In the genomic region with DNA sequence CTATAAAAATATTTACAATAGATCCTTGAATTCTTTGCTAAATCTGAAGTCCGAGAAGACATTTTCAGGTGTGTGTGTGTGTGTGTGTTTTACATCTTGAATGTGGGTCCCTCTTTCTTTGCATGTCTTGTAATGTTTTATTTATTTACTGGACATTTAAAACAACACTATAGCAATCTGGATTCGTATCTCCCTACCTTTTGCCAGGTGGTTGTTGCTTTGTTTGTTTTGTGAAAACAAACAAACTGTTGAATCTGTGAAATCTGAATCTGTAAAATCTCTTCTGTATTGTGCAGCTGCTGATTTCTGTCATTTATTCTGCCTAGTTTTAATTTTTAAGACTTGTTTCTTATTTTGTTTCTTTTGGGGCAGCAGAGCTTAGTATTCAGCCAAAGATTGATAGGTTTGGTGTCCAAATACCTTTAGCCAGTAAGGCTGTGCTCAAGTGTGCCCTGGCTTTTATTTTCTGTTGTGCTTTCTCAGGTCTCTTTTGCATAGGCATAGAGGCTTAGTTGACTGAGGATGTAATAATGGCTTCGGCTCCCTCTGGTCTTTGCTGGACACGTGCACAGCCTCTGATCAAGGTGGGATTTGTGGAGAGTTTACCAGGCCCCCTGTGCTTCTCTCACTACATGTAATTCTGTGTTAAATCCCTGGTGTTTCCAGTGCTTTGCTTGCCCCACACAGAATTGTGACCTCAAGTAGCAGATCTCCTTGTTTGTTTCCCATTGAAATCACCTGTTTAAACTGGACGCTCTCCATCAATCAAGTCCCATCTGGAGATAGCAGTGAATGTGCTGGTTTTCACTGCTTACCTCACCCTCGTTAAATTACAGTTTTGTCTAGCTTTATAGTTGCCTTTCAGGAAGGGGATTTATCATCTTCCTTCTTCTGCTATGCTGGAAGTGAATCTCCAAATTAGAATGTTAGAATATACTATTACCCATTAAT, we compare ENCODE assay signal across 2 cellular contexts.
TF ChIP-seq lines count a peak whose summit lies in the region.

No MANE protein-coding gene starts in this region.

TF ChIP-seq in SK-N-SH, 30 proteins besides CTCF, POLR2A, EP300 and RAD21 (continued from another document):
- TF ChIP-seq, protein P1, sequence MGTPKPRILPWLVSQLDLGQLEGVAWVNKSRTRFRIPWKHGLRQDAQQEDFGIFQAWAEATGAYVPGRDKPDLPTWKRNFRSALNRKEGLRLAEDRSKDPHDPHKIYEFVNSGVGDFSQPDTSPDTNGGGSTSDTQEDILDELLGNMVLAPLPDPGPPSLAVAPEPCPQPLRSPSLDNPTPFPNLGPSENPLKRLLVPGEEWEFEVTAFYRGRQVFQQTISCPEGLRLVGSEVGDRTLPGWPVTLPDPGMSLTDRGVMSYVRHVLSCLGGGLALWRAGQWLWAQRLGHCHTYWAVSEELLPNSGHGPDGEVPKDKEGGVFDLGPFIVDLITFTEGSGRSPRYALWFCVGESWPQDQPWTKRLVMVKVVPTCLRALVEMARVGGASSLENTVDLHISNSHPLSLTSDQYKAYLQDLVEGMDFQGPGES (IDR thresholded peaks at IDR 0.05; ENCODE audit: low read depth, low read length): no peak

TF ChIP-seq in GM23338, 12 proteins besides CTCF, POLR2A, EP300 and RAD21 (continued from another document):
- TF ChIP-seq, protein P2, sequence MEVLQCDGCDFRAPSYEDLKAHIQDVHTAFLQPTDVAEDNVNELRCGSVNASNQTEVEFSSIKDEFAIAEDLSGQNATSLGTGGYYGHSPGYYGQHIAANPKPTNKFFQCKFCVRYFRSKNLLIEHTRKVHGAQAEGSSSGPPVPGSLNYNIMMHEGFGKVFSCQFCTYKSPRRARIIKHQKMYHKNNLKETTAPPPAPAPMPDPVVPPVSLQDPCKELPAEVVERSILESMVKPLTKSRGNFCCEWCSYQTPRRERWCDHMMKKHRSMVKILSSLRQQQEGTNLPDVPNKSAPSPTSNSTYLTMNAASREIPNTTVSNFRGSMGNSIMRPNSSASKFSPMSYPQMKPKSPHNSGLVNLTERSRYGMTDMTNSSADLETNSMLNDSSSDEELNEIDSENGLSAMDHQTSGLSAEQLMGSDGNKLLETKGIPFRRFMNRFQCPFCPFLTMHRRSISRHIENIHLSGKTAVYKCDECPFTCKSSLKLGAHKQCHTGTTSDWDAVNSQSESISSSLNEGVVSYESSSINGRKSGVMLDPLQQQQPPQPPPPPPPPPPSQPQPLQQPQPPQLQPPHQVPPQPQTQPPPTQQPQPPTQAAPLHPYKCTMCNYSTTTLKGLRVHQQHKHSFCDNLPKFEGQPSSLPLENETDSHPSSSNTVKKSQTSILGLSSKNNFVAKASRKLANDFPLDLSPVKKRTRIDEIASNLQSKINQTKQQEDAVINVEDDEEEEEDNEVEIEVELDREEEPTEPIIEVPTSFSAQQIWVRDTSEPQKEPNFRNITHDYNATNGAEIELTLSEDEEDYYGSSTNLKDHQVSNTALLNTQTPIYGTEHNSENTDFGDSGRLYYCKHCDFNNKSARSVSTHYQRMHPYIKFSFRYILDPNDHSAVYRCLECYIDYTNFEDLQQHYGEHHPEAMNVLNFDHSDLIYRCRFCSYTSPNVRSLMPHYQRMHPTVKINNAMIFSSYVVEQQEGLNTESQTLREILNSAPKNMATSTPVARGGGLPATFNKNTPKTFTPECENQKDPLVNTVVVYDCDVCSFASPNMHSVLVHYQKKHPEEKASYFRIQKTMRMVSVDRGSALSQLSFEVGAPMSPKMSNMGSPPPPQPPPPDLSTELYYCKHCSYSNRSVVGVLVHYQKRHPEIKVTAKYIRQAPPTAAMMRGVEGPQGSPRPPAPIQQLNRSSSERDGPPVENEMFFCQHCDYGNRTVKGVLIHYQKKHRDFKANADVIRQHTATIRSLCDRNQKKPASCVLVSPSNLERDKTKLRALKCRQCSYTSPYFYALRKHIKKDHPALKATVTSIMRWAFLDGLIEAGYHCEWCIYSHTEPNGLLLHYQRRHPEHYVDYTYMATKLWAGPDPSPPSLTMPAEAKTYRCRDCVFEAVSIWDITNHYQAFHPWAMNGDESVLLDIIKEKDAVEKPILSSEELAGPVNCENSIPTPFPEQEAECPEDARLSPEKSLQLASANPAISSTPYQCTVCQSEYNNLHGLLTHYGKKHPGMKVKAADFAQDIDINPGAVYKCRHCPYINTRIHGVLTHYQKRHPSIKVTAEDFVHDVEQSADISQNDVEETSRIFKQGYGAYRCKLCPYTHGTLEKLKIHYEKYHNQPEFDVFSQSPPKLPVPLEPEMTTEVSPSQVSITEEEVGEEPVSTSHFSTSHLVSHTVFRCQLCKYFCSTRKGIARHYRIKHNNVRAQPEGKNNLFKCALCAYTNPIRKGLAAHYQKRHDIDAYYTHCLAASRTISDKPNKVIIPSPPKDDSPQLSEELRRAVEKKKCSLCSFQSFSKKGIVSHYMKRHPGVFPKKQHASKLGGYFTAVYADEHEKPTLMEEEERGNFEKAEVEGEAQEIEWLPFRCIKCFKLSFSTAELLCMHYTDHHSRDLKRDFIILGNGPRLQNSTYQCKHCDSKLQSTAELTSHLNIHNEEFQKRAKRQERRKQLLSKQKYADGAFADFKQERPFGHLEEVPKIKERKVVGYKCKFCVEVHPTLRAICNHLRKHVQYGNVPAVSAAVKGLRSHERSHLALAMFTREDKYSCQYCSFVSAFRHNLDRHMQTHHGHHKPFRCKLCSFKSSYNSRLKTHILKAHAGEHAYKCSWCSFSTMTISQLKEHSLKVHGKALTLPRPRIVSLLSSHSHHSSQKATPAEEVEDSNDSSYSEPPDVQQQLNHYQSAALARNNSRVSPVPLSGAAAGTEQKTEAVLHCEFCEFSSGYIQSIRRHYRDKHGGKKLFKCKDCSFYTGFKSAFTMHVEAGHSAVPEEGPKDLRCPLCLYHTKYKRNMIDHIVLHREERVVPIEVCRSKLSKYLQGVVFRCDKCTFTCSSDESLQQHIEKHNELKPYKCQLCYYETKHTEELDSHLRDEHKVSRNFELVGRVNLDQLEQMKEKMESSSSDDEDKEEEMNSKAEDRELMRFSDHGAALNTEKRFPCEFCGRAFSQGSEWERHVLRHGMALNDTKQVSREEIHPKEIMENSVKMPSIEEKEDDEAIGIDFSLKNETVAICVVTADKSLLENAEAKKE (CRISPR knock-in tag; IDR thresholded peaks at IDR 0.05): no peak
- TF ChIP-seq EZH2phosphoT487 (IDR thresholded peaks at IDR 0.05; ENCODE audit: unreplicated experiment): no peak
- no peak for TF ChIP-seq ZNF114 (CRISPR knock-in tag; IDR thresholded peaks at IDR 0.05)
- TF ChIP-seq, protein P3, sequence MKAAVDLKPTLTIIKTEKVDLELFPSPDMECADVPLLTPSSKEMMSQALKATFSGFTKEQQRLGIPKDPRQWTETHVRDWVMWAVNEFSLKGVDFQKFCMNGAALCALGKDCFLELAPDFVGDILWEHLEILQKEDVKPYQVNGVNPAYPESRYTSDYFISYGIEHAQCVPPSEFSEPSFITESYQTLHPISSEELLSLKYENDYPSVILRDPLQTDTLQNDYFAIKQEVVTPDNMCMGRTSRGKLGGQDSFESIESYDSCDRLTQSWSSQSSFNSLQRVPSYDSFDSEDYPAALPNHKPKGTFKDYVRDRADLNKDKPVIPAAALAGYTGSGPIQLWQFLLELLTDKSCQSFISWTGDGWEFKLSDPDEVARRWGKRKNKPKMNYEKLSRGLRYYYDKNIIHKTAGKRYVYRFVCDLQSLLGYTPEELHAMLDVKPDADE (IDR thresholded peaks at IDR 0.05): no peak
- no peak for TF ChIP-seq CREB1 (CRISPR knock-in tag; IDR thresholded peaks at IDR 0.05; ENCODE audit: low read depth)
- TF ChIP-seq EZH2 (IDR thresholded peaks at IDR 0.05; ENCODE audit: low read depth, unreplicated experiment): no peak
TF ChIP-seq in GM23338: peak in this region for 0.
